ENCODE assay signal across 18 cellular contexts in the genomic region with DNA sequence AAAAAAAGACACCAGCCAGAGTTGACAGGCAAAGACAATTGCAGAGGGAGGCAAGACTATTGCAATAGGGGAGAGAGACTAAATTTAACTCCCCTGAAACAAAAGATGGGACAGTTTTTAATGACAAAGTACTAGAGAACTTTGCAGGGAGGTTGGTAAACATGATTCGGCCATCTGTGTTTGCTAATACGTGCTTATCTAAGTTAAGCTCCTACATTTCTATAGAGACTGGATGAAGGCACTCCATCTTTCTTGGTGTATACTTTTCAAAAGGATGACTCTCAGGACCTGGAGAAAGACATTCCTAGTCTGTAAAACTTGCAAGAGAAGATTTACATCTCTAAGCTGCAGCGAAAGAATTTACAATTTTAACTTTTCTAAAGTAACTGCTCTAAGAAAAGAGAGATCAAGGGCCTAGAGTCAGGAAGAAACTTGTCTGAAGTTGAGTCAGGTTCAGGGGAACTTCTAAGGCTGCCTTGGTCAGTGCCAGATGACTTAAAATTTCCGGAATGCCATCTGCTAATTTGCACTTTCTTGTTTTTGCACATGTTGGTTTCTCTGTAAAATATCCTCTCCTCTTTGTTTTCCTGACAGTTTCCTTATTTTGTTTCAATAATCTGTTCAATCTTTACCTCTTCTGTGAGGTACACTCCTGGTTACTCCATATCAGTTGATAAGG. TPM values are rescaled to one million over a fixed set of nuclear protein-coding genes. Genes with fewer than 3 reads are reported as not detected.
DNase-seq lines count a peak whose midpoint lies in the region; ATAC-seq and TF ChIP-seq lines count a peak whose summit lies in the region.
"Had no signal": no experiment of that assay in that cellular context is flagged by ENCODE, and none has a peak within 500 bp of the region (broad histone marks: within the 10 kb centered on the region; RNA-seq: fewer than 3 reads in every experiment).

No MANE protein-coding gene starts in this region.

- H3K36me3 ChIP-seq in SU-DHL-6 (ENCODE audit: low read length) (0 out of 2 replicates have a peak, but pooled peaks cover 4% of the 10 kb centered on the region), brain microvascular endothelial cell (replicated peaks) (no peaks in the 10 kb centered on the region), MG63 (no peaks in the 10 kb centered on the region)
- H3K36me3 ChIP-seq: cardiac muscle cell had no signal

- H3K79me2 ChIP-seq in SU-DHL-6 (ENCODE audit: insufficient read depth, low read length), result no peaks in the 10 kb centered on the region

- H3K9me2 ChIP-seq in SU-DHL-6 (replicated peaks; ENCODE audit: insufficient read depth, low read length), result no peaks in the 10 kb centered on the region

- H3K9ac ChIP-seq in SU-DHL-6 (ENCODE audit: low read length), result peak overlapping the region; percentile 62

- H3K9me3 ChIP-seq in SU-DHL-6 (ENCODE audit: insufficient read depth, low read length), result peaks cover 3% of the 10 kb centered on the region; the same call in 1 of the 2 replicates
- H3K9me3 ChIP-seq in MG63, result no peaks in the 10 kb centered on the region
- H3K9me3 ChIP-seq: testis had no signal

- peaks cover 57% of the 10 kb centered on the region for H3F3A ChIP-seq in SU-DHL-6 (ENCODE audit: insufficient read depth)

- H3K27me3 ChIP-seq in SU-DHL-6 (ENCODE audit: low read length) (no peaks in the 10 kb centered on the region), brain microvascular endothelial cell (replicated peaks) (no peaks in the 10 kb centered on the region), MG63 (no peaks in the 10 kb centered on the region)
- H3K27me3 ChIP-seq: cardiac muscle cell, testis had no signal

- H2AFZ ChIP-seq in SU-DHL-6 (ENCODE audit: low read depth, low read length, severe bottlenecking), result no peak overlapping the region

- in situ Hi-C loops in brain microvascular endothelial cell (cut with HindIII; ENCODE audit: low pct_ligation_motif_present, low sequenced_read_pairs), result no loop called here

- peak overlapping the region; percentile 82 for H3K4me2 ChIP-seq in SU-DHL-6 (ENCODE audit: low read depth, low read length, poor library complexity, severe bottlenecking)

- H3K4me3 ChIP-seq in SU-DHL-6 (ENCODE audit: insufficient read depth, low read length, poor library complexity, severe bottlenecking), result peak overlapping the region; percentile 31
- H3K4me3 ChIP-seq in brain microvascular endothelial cell (ENCODE audit: low read depth, low read length), result no peak overlapping the region
- no peak overlapping the region for H3K4me3 ChIP-seq in MG63
- H3K4me3 ChIP-seq: cardiac muscle cell had no signal

- TF ChIP-seq CTCF in SU-DHL-6 (IDR thresholded peaks at IDR 0.05; ENCODE audit: insufficient read depth, low read length, poor library complexity, severe bottlenecking), result no peak
- no peak for TF ChIP-seq CTCF in brain microvascular endothelial cell (IDR thresholded peaks at IDR 0.05; ENCODE audit: low read depth, low read length, missing control alignments)

- H4K20me1 ChIP-seq in SU-DHL-6 (ENCODE audit: low read depth, low read length), result no peaks in the 10 kb centered on the region

- DNase-seq in brain microvascular endothelial cell (no peak), SHP77 treated with DMSO at 0.1 percent for 48 hours (lab: John Stamatoyannopoulos, UW) (no peak), MG63 (no peak)
- DNase-seq in stimulated activated CD4-positive, alpha-beta T cell treated with anti-CD3 and anti-CD28 coated beads, Interleukin-4, amount 100 ng/mL, for 4 hours, result no peak
- DNase-seq: activated CD8-positive, alpha-beta memory T cell treated with anti-CD3 and anti-CD28 coated beads, Interleukin-2, amount 50 U/mL, for 4 hours; effector CD8-positive, alpha-beta T cell; left ventricle myocardium superior; naive B cell; NCI-H1417 had no signal

- ATAC-seq in GM18511 (IDR thresholded peaks at IDR 0.05; ENCODE audit: unreplicated experiment) (peak; percentile 32), GM21390 (IDR thresholded peaks at IDR 0.05; ENCODE audit: unreplicated experiment) (peak; percentile 15), HG03108 (IDR thresholded peaks at IDR 0.05; ENCODE audit: unreplicated experiment) (peak; percentile 5)
- ATAC-seq: HCT116, left ventricle myocardium superior, Panc1 had no signal

- H3K27ac ChIP-seq in SU-DHL-6 (ENCODE audit: low read depth, low read length) (peak overlapping the region; percentile 100), brain microvascular endothelial cell (no peak overlapping the region)
- H3K27ac ChIP-seq: cardiac muscle cell, testis had no signal

RNA-seq across cellular contexts. Expression of gene ADAM29, which starts 10.6 kb away (rescaled TPM):
- not detected in 2 replicates for total RNA-seq in MG63 (2014; rRNA removed; shearing (Covaris generic); ENCODE audit: low replicate concordance)
- total RNA-seq: cardiac muscle cell, left ventricle myocardium superior, progenitor cell of endocrine pancreas had no signal
